8 cellular contexts compared by ENCODE assay signal in the genomic region with DNA sequence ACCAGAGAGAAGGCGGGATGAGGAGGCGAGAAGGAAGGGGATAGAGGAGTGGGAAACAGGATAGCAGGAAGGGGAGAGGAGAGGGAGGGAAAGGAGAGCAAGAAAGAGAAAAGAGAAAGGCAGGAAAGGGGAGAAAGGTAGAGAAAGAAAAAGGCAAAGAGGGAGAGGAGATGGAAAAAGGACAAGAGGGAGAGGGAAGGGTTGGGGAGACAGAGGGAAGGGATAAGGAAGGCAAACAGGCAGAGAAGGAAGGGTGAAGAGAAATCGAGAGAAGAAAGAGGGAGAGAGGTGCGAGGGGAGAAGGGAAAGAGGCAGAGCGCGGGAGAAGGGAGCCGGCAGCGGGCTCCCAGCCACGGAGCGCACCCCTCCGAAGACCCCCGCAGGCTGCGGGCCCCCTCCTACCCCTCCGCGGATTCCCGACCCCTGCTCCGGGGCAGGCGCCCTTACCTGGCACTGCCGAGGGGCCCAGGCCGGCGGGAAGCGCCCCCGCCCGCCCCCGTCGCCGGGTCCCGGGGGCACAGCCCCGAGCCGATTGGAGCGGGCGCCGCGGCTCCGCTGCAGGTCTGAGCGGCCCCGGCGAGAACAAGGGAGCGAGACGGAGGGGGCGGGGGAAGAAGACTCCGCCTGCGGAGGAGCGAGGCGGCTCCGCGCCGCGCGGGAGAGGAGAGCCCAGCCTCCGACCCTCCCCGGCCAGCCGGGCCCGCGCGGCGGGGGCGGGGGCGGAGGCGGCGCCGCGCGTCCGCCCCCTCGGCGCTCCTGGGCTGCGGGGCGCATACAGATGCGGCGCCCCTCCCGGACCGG. TPM values are rescaled to one million over a fixed set of nuclear protein-coding genes. Genes with fewer than 3 reads are reported as not detected.
A peak's percentile ranks its signal among the peaks of the same experiment; 100 is the strongest.
DNase-seq lines count a peak whose midpoint lies in the region; ATAC-seq lines count a peak whose summit lies in the region.

A gene with protein sequence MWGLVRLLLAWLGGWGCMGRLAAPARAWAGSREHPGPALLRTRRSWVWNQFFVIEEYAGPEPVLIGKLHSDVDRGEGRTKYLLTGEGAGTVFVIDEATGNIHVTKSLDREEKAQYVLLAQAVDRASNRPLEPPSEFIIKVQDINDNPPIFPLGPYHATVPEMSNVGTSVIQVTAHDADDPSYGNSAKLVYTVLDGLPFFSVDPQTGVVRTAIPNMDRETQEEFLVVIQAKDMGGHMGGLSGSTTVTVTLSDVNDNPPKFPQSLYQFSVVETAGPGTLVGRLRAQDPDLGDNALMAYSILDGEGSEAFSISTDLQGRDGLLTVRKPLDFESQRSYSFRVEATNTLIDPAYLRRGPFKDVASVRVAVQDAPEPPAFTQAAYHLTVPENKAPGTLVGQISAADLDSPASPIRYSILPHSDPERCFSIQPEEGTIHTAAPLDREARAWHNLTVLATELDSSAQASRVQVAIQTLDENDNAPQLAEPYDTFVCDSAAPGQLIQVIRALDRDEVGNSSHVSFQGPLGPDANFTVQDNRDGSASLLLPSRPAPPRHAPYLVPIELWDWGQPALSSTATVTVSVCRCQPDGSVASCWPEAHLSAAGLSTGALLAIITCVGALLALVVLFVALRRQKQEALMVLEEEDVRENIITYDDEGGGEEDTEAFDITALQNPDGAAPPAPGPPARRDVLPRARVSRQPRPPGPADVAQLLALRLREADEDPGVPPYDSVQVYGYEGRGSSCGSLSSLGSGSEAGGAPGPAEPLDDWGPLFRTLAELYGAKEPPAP (minus strand): TSS at position 565 of the 801 bp plus-strand sequence. CDS start 1,787 bp downstream, outside the sequence.

- ATAC-seq in GM18868 (IDR thresholded peaks at IDR 0.05; ENCODE audit: unreplicated experiment) (peak; percentile 56), HG03432 (IDR thresholded peaks at IDR 0.05; ENCODE audit: unreplicated experiment) (peak; percentile 66)
- ATAC-seq in effector memory CD8-positive, alpha-beta T cell (replicated peaks): peak; percentile 77

- H3K9me3 Mint-ChIP-seq in effector memory CD8-positive, alpha-beta T cell: no peaks in the 10 kb centered on the region

- H3K36me3 Mint-ChIP-seq in effector memory CD8-positive, alpha-beta T cell (ENCODE audit: insufficient read depth): peaks cover 45% of the 10 kb centered on the region

- 0% methylated on average over 34 to 69 of the region's 73 CpGs for WGBS in mesodermal cell (ENCODE audit: insufficient coverage in 2 of 2), 2 experiments

- H3K36me3 ChIP-seq in mesodermal cell (ENCODE audit: control insufficient read depth, insufficient read depth, low read length): peaks cover 52% of the 10 kb centered on the region

- peaks cover 17 to 22% of the 10 kb centered on the region in 2 donors for H3K4me1 Mint-ChIP-seq in effector memory CD8-positive, alpha-beta T cell (ENCODE audit: low read depth in 2 of 2)

- H3K4me3 Mint-ChIP-seq in effector memory CD8-positive, alpha-beta T cell: peak within 1 kb of the TSS; percentile 84

- H3K27ac ChIP-seq in mesodermal cell (ENCODE audit: low read depth, low read length, severe bottlenecking): peak within 1 kb of the TSS; percentile 73

- DNase-seq in activated CD4-positive, alpha-beta T cell treated with anti-CD3 and anti-CD28 coated beads for 48 hours: peak; percentile 77
- peak; percentile 57 to 67 (median 61) for DNase-seq in effector memory CD8-positive, alpha-beta T cell
- peak; percentile 30 to 50 for DNase-seq in stimulated activated CD8-positive, alpha-beta memory T cell treated with anti-CD3 and anti-CD28 coated beads, Interleukin-7, amount 100 ng/mL, for 1 hour (ENCODE audit: low read depth in 2 of 2)
- DNase-seq in hypothalamus (lab: John Stamatoyannopoulos, UW) (no peak), NCI-H1105 treated with DMSO at 0.1 percent for 48 hours (lab: John Stamatoyannopoulos, UW) (no peak)

- no peaks in the 10 kb centered on the region for H3K9me3 ChIP-seq in mesodermal cell (ENCODE audit: control insufficient read depth, low read length)

- H3K27ac Mint-ChIP-seq in effector memory CD8-positive, alpha-beta T cell: peak within 1 kb of the TSS; percentile 58 to 73

- peak within 1 kb of the TSS; percentile 56 for H3K4me3 ChIP-seq in mesodermal cell (ENCODE audit: extremely low read depth, insufficient read depth, low read length, poor library complexity, severe bottlenecking)

- H3K27me3 Mint-ChIP-seq in effector memory CD8-positive, alpha-beta T cell: no peaks in the 10 kb centered on the region

- peaks cover 26% of the 10 kb centered on the region for H3K4me1 ChIP-seq in mesodermal cell (ENCODE audit: control insufficient read depth, insufficient read depth, low read length, poor library complexity, severe bottlenecking)

RNA-seq across cellular contexts. Expression of the gene that starts here (rescaled TPM):
- 25.6 TPM for polyA plus RNA-seq in mesodermal cell (2013, experiment 1 of 2)
- 20.5 TPM for polyA plus RNA-seq in mesodermal cell (2013, experiment 2 of 2)

Comparison
In these comparisons a context has a peak if more than half of its experiments do, and no peak if none do; other contexts are left out.
1. DNase-seq: peak in activated CD4-positive, alpha-beta T cell treated with anti-CD3 and anti-CD28 coated beads for 48 hours (single experiment), effector memory CD8-positive, alpha-beta T cell (3 of 3) and stimulated activated CD8-positive, alpha-beta memory T cell treated with anti-CD3 and anti-CD28 coated beads, Interleukin-7, amount 100 ng/mL, for 1 hour (2 of 2); none in hypothalamus (0 of 51) and NCI-H1105 treated with DMSO at 0.1 percent for 48 hours (single experiment).
2. Peak in every context shown above with its lines, with median percentiles within 50 percentile points of each other: ATAC-seq.